29 cellular contexts compared by ENCODE assay signal in genomic region chr2:144258154-144258553, GRCh38.
"Had no signal": no experiment of that assay in that cellular context is flagged by ENCODE, and none has a peak within 500 bp of the region (broad histone marks: within the 10 kb centered on the region; RNA-seq: fewer than 3 reads in every experiment).

No MANE protein-coding gene starts in this region.

- H3K27me3 Mint-ChIP-seq: activated B cell treated with CpG ODN at 0.5 μM for 24 hours; activated CD4-positive, alpha-beta memory T cell treated with anti-CD3 and anti-CD28 coated beads, Interleukin-2, amount 10 ng/mL, durations not matched to agents 7 days and 5 days; activated naive CD4-positive, alpha-beta T cell treated with anti-CD3 and anti-CD28 coated beads, Interleukin-2, amount 10 ng/mL, durations not matched to agents 7 days and 5 days; T-cell had no signal

- H3K4me3 ChIP-seq: cardiac muscle cell, SK-N-MC had no signal

- H3K27ac Mint-ChIP-seq: activated B cell treated with CpG ODN at 0.5 μM for 24 hours; activated CD4-positive, alpha-beta memory T cell treated with anti-CD3 and anti-CD28 coated beads, Interleukin-2, amount 10 ng/mL, durations not matched to agents 7 days and 5 days; activated naive CD4-positive, alpha-beta T cell treated with anti-CD3 and anti-CD28 coated beads, Interleukin-2, amount 10 ng/mL, durations not matched to agents 7 days and 5 days; T-cell had no signal

- H3K4me3 Mint-ChIP-seq: activated B cell treated with CpG ODN at 0.5 μM for 24 hours; activated CD4-positive, alpha-beta memory T cell treated with anti-CD3 and anti-CD28 coated beads, Interleukin-2, amount 10 ng/mL, durations not matched to agents 7 days and 5 days; activated naive CD4-positive, alpha-beta T cell treated with anti-CD3 and anti-CD28 coated beads, Interleukin-2, amount 10 ng/mL, durations not matched to agents 7 days and 5 days; T-cell had no signal

- DNase-seq: activated B cell treated with CpG ODN at 0.5 μM for 24 hours; activated CD4-positive, alpha-beta memory T cell treated with anti-CD3 and anti-CD28 coated beads, Interleukin-2, amount 10 ng/mL, durations not matched to agents 7 days and 5 days; activated CD4-positive, alpha-beta T cell treated with anti-CD3 and anti-CD28 coated beads for 1 hour; activated CD4-positive, alpha-beta T cell treated with anti-CD3 and anti-CD28 coated beads, Interleukin-2, amount 50 U/mL, for 1 hour; activated CD8-positive, alpha-beta memory T cell treated with anti-CD3 and anti-CD28 coated beads, Interleukin-2, amount 50 U/mL, for 48 hours; activated gamma-delta T cell treated with Interleukin-2 at 50 U/mL for 16 hours; activated naive CD4-positive, alpha-beta T cell treated with anti-CD3 and anti-CD28 coated beads, Interleukin-2, amount 10 ng/mL, durations not matched to agents 7 days and 5 days; activated T-cell treated with anti-CD3 and anti-CD28 coated beads, Interleukin-2, amount 50 U/mL, for 1 hour; brain microvascular endothelial cell; cerebellar nuclear complex; IMR-90; KG1; NCI-H1092; NCI-H1417; NCI-H1694; NCI-H2029; NCI-H2107; NCI-H2171 treated with DMSO at 0.1 percent for 48 hours; NCI-H345; NCI-H510A; NCI-H526 treated with DMSO at 0.1 percent for 48 hours; NCI-H82; RPMI8226; T-cell; T-helper 2 cell; T1000 had no signal

- ATAC-seq: Right ventricle myocardium inferior, T-cell had no signal

- H3K27ac ChIP-seq: brain microvascular endothelial cell, cardiac muscle cell, SK-N-MC had no signal

- H3K36me3 ChIP-seq: brain microvascular endothelial cell, cardiac muscle cell had no signal

- H3K27me3 ChIP-seq: brain microvascular endothelial cell, cardiac muscle cell had no signal
